ENCODE assay signal across 18 cellular contexts in genomic region chr15:77352932-77353331, GRCh38.
"Had no signal": no experiment of that assay in that cellular context is flagged by ENCODE, and none has a peak within 500 bp of the region (broad histone marks: within the 10 kb centered on the region; RNA-seq: fewer than 3 reads in every experiment).

No MANE protein-coding gene starts in this region.

- H3K4me1 ChIP-seq: foreskin keratinocyte had no signal

- H3K27me3 ChIP-seq: body of pancreas, colonic mucosa, esophagus muscularis mucosa, foreskin keratinocyte had no signal

- DNase-seq: activated CD4-positive, alpha-beta T cell treated with anti-CD3 and anti-CD28 coated beads for 4 hours; activated CD8-positive, alpha-beta memory T cell treated with anti-CD3 and anti-CD28 coated beads, Interleukin-2, amount 50 U/mL, for 4 hours; activated CD8-positive, alpha-beta T cell treated with anti-CD3 and anti-CD28 coated beads for 36 hours; activated effector memory CD4-positive, alpha-beta T cell treated with anti-CD3 and anti-CD28 coated beads, Interleukin-2, amount 50 U/mL, for 16 hours; activated T-cell treated with anti-CD3 and anti-CD28 coated beads, Interleukin-2, amount 50 U/mL, for 48 hours; amniotic stem cell; body of pancreas; caudate nucleus; colonic mucosa; foreskin keratinocyte; kidney glomerular epithelial cell; mesenchymal stem cell; nucleus accumbens; right cardiac atrium; stimulated activated naive CD8-positive, alpha-beta T cell treated with anti-CD3 and anti-CD28 coated beads, Interleukin-15, amount 100 ng/mL, for 72 hours had no signal

- ATAC-seq: activated CD8-positive, alpha-beta T cell treated with anti-CD3 and anti-CD28 coated beads for 36 hours; body of pancreas; foreskin keratinocyte; natural killer cell treated with Interleukin-12 subunit alpha and Interleukin-12 subunit beta and Interleukin-15 and Interleukin-18, amount 100 ng/mL, for 72 hours; right cardiac atrium; stimulated activated naive CD8-positive, alpha-beta T cell treated with anti-CD3 and anti-CD28 coated beads, Interleukin-15, amount 100 ng/mL, for 72 hours; WTC11 had no signal

- H3K4me3 ChIP-seq: body of pancreas, colonic mucosa, esophagus muscularis mucosa had no signal

- H3K9me3 ChIP-seq: body of pancreas, colonic mucosa, esophagus muscularis mucosa had no signal

- H3K27ac ChIP-seq: body of pancreas, colonic mucosa, esophagus muscularis mucosa, foreskin keratinocyte had no signal

- H3K36me3 ChIP-seq: colonic mucosa had no signal
